ENCODE assay signal across 15 cellular contexts in the genomic region with DNA sequence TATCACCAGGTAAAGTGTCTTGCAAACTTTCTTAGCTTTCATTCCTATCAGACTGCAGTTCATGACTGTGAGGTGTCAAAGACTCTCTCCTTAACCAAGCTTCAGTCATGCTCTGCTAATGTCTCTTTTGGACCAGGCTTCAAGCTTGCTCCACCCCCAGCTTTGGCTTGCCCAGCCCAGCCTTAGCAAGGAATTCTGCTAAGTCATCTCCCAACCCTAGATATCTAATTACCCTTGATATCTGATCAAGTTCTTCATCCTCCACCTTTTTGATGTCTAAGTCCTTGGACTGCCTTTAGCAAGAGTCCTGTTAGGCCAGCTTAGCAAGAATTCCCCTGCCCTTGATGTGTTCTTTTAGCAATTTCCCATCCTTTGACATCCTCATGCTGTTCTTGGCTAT.
A peak's percentile ranks its signal among the peaks of the same experiment; 100 is the strongest.
DNase-seq lines count a peak whose midpoint lies in the region; FAIRE-seq and TF ChIP-seq lines count a peak whose summit lies in the region.
"Had no signal": no experiment of that assay in that cellular context is flagged by ENCODE, and none has a peak within 500 bp of the region (broad histone marks: within the 10 kb centered on the region; RNA-seq: fewer than 3 reads in every experiment).

No MANE protein-coding gene starts in this region.

- H2AFZ ChIP-seq in H1 (ENCODE audit: low read length) (no peak overlapping the region), osteoblast (ENCODE audit: low read length) (no peak overlapping the region)

- H4K91ac ChIP-seq in H1 (replicated peaks; ENCODE audit: insufficient read length, low read length), result no peak overlapping the region

- FAIRE-seq in H1 (lab: Jason Lieb, UNC), result no peak
- FAIRE-seq: GM12891 had no signal

- H3K27ac ChIP-seq in H1 (ENCODE audit: low read depth, low read length) (no peak overlapping the region), osteoblast (ENCODE audit: low read depth, low read length) (peak overlapping the region; percentile 32)
- H3K27ac ChIP-seq: gastrocnemius medialis, upper lobe of right lung had no signal

- H2BK5ac ChIP-seq in H1 (ENCODE audit: low read depth, low read length), result no peak overlapping the region

- CTCF ChIA-PET in H1 (lab: Charles Lee; ENCODE audit: partially characterized antibody), result interaction anchor here (0.8 to 2.6 kb wide), 7 partner anchors 11 to 483 kb away, joined by 3 to 7 read pairs (median 3); no protein-coding TSS in a partner anchor

- H3K36me3 ChIP-seq in H1 (ENCODE audit: control insufficient read depth in 2 of 4, insufficient read depth in 4 of 4, low read length in 3 of 4) (peaks cover 0 to 8% (median 1%) of the 10 kb centered on the region in 4 experiments; a peak in 2 of 8 replicates), osteoblast (ENCODE audit: insufficient read depth, low read length) (no peaks in the 10 kb centered on the region)
- H3K36me3 ChIP-seq: gastrocnemius medialis, upper lobe of right lung had no signal

- no peaks in the 10 kb centered on the region for H3K23me2 ChIP-seq in H1 (ENCODE audit: low read depth, low read length)

- H3K27me3 ChIP-seq in H1 (replicated peaks in 1 of 4; ENCODE audit: control insufficient read depth in 3 of 4, extremely low read depth in 1 of 4, insufficient read depth in 3 of 4, low read length in 3 of 4) (no peaks in the 10 kb centered on the region), osteoblast (ENCODE audit: insufficient read depth, low read length) (no peaks in the 10 kb centered on the region)
- H3K27me3 ChIP-seq: gastrocnemius medialis, upper lobe of right lung had no signal

- no peak overlapping the region for H3K56ac ChIP-seq in H1 (replicated peaks; ENCODE audit: insufficient read length, low read depth, low read length)

- H3K4me3 ChIP-seq in H1 (ENCODE audit: extremely low read depth in 1 of 4, insufficient read depth in 2 of 4, low read depth in 3 of 4, low read length in 4 of 4), result no peak overlapping the region
- H3K4me3 ChIP-seq in osteoblast (ENCODE audit: insufficient read depth, low read length), result no peak overlapping the region
- H3K4me3 ChIP-seq: gastrocnemius medialis, upper lobe of right lung had no signal

- POLR2A ChIA-PET in H1 (lab: Charles Lee; ENCODE audit: partially characterized antibody), result interaction anchor here (2.0 kb wide), 1 partner anchor 9 kb away, joined by 4 read pairs; no protein-coding TSS in a partner anchor

- H4K20me1 ChIP-seq in H1 (replicated peaks in 1 of 2; ENCODE audit: control insufficient read depth in 1 of 2, insufficient read depth in 2 of 2, low read length in 2 of 2), result no peaks in the 10 kb centered on the region
- H4K20me1 ChIP-seq in osteoblast (ENCODE audit: insufficient read depth, low read length), result peaks cover 15% of the 10 kb centered on the region

- H3K14ac ChIP-seq in H1 (ENCODE audit: insufficient read length), result no peak overlapping the region

- TF ChIP-seq CTCF in H1 (IDR thresholded peaks at IDR 0.05; ENCODE audit: control extremely low read depth in 1 of 3, insufficient read depth in 1 of 3, low read depth in 1 of 3, low read length in 3 of 3) (no peak), osteoblast (IDR thresholded peaks at IDR 0.05; ENCODE audit: extremely low read depth, low read depth, low read length) (no peak)

- TF ChIP-seq POLR2A in H1 (IDR thresholded peaks at IDR 0.05; ENCODE audit: control extremely low read depth in 1 of 2, low read depth in 2 of 2, low read length in 2 of 2), result no peak

- no peak overlapping the region for H2BK15ac ChIP-seq in H1 (ENCODE audit: low read length)

- H3K18ac ChIP-seq in H1 (ENCODE audit: extremely low read depth, low read length), result no peak overlapping the region

- H3K4me2 ChIP-seq in H1 (ENCODE audit: insufficient read depth in 1 of 2, low read depth in 2 of 2, low read length in 2 of 2) (no peak overlapping the region), osteoblast (ENCODE audit: insufficient read depth, low read length) (no peak overlapping the region)

- H2BK12ac ChIP-seq in H1 (ENCODE audit: low read depth, low read length), result 0 out of 2 replicates have a peak overlapping the region, but pooled peaks have one; percentile 35

- no peak overlapping the region for H3K9ac ChIP-seq in H1 (replicated peaks in 1 of 4; ENCODE audit: extremely low read depth in 1 of 4, low read depth in 3 of 4, low read length in 3 of 4)

- H4K5ac ChIP-seq in H1 (ENCODE audit: insufficient read length, low read depth, low read length), result no peak overlapping the region

- no peak for TF ChIP-seq EP300 in H1 (IDR thresholded peaks at IDR 0.05; ENCODE audit: borderline replicate concordance in 1 of 2, low read depth in 2 of 2, low read length in 2 of 2)

- no peak overlapping the region for H3K23ac ChIP-seq in H1 (ENCODE audit: insufficient read length)

- no peaks in the 10 kb centered on the region for H3K79me1 ChIP-seq in H1 (ENCODE audit: low read depth, low read length)

- H3K4me1 ChIP-seq in H1 (replicated peaks in 1 of 4; ENCODE audit: control insufficient read depth in 3 of 4, insufficient read depth in 4 of 4, low read length in 3 of 4) (peaks cover 0 to 14% (median 1%) of the 10 kb centered on the region in 4 experiments; a peak in 4 of 7 replicates), osteoblast (ENCODE audit: insufficient read depth, low read length) (peaks cover 5% of the 10 kb centered on the region)
- H3K4me1 ChIP-seq: gastrocnemius medialis, upper lobe of right lung had no signal

- DNase-seq in DMS 273 (lab: John Stamatoyannopoulos, UW; ENCODE audit: unreplicated experiment), result peak; percentile 11
- DNase-seq in DMS 273 treated with DMSO at 0.1 percent for 48 hours (lab: John Stamatoyannopoulos, UW), result no peak
- peak; percentile 51 for DNase-seq in OCI-M1 (lab: John Stamatoyannopoulos, UW)
- DNase-seq in H1 (ENCODE audit: low read depth in 1 of 2, low spot score in 2 of 2), result no peak
- peak; percentile 44 for DNase-seq in osteoblast (ENCODE audit: insufficient read length, low spot score, missing footprints)
- DNase-seq in T1000 (lab: John Stamatoyannopoulos, UW), result no peak
- DNase-seq in NCI-H187 treated with DMSO at 0.1 percent for 48 hours (lab: John Stamatoyannopoulos, UW), result no peak
- DNase-seq in NCI-H2107 (lab: John Stamatoyannopoulos, UW), result no peak
- DNase-seq: 8988T, gastrocnemius medialis, HCEC 1CT, left colon, NCI-H1694 treated with DMSO at 0.1 percent for 48 hours, upper lobe of right lung had no signal

- no peak overlapping the region for H2AK5ac ChIP-seq in H1 (ENCODE audit: low read depth, low read length)

- H3K4ac ChIP-seq in H1 (replicated peaks; ENCODE audit: insufficient read length, low read depth, low read length), result no peak overlapping the region

- H4K8ac ChIP-seq in H1 (ENCODE audit: extremely low read depth, insufficient read depth, low read length), result no peak overlapping the region; the same call in 1 of the 2 replicates

- H3K9me3 ChIP-seq in H1 (ENCODE audit: insufficient read depth in 2 of 2, low read depth in 1 of 2, low read length in 1 of 2) (no peaks in the 10 kb centered on the region), osteoblast (ENCODE audit: low read depth, low read length) (no peaks in the 10 kb centered on the region)
- H3K9me3 ChIP-seq: gastrocnemius medialis, upper lobe of right lung had no signal

- H3K79me2 ChIP-seq in H1 (ENCODE audit: control insufficient read depth in 1 of 2, insufficient read depth in 2 of 2, low read length in 2 of 2) (peaks cover 0 to 9% of the 10 kb centered on the region in 2 experiments; a peak in 2 of 4 replicates), osteoblast (ENCODE audit: insufficient read depth, low read length) (peaks cover 43% of the 10 kb centered on the region)

- H2BK120ac ChIP-seq in H1 (replicated peaks; ENCODE audit: low read depth, low read length), result no peak overlapping the region

- H2BK20ac ChIP-seq in H1 (ENCODE audit: low read length), result no peak overlapping the region

- TF ChIP-seq RAD21 in H1 (IDR thresholded peaks at IDR 0.05 in 1 of 2, conservative IDR thresholded peaks at IDR 0.05 in 1 of 2; ENCODE audit: low read depth in 2 of 2, low read length in 2 of 2), result no peak

TF ChIP-seq in H1, 55 proteins besides CTCF, POLR2A, EP300 and RAD21 (continues in another document):
- TF ChIP-seq SRF (IDR thresholded peaks at IDR 0.05; ENCODE audit: low read depth, low read length), result no peak
- no peak for TF ChIP-seq CBX5 (IDR thresholded peaks at IDR 0.05; ENCODE audit: low read depth, low read length)
- TF ChIP-seq, protein P1, sequence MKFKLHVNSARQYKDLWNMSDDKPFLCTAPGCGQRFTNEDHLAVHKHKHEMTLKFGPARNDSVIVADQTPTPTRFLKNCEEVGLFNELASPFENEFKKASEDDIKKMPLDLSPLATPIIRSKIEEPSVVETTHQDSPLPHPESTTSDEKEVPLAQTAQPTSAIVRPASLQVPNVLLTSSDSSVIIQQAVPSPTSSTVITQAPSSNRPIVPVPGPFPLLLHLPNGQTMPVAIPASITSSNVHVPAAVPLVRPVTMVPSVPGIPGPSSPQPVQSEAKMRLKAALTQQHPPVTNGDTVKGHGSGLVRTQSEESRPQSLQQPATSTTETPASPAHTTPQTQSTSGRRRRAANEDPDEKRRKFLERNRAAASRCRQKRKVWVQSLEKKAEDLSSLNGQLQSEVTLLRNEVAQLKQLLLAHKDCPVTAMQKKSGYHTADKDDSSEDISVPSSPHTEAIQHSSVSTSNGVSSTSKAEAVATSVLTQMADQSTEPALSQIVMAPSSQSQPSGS (IDR thresholded peaks at IDR 0.05; ENCODE audit: low read length), result no peak
- TF ChIP-seq JUND (IDR thresholded peaks at IDR 0.05; ENCODE audit: low read length), result no peak
- no peak for TF ChIP-seq MAFK (IDR thresholded peaks at IDR 0.05; ENCODE audit: low read depth, low read length)
- TF ChIP-seq TAF1 (IDR thresholded peaks at IDR 0.05; ENCODE audit: low read depth, low read length), result no peak
- no peak for TF ChIP-seq TBP (IDR thresholded peaks at IDR 0.05; ENCODE audit: low read depth, low read length)
- no peak for TF ChIP-seq NANOG (IDR thresholded peaks at IDR 0.05; ENCODE audit: insufficient read depth, low read depth, low read length, poor library complexity, severe bottlenecking)
- TF ChIP-seq, protein P2, sequence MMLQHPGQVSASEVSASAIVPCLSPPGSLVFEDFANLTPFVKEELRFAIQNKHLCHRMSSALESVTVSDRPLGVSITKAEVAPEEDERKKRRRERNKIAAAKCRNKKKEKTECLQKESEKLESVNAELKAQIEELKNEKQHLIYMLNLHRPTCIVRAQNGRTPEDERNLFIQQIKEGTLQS (IDR thresholded peaks at IDR 0.05; ENCODE audit: insufficient read depth, low read depth, low read length), result no peak
- no peak for TF ChIP-seq RNF2 (IDR thresholded peaks at IDR 0.05; ENCODE audit: borderline replicate concordance, low read depth, low read length, missing control alignments, poor library complexity, severe bottlenecking)
- no peak for TF ChIP-seq BRCA1 (IDR thresholded peaks at IDR 0.05; ENCODE audit: low read depth, low read length)
- no peak for TF ChIP-seq FOSL1 (IDR thresholded peaks at IDR 0.05; ENCODE audit: insufficient read depth, low read depth, low read length)
- no peak for TF ChIP-seq JUN (IDR thresholded peaks at IDR 0.05; ENCODE audit: low read depth, low read length)
- TF ChIP-seq TAF7 (optimal IDR thresholded peaks at IDR 0.05; ENCODE audit: borderline replicate concordance, low read depth, low read length), result no peak
- no peak for TF ChIP-seq NRF1 (IDR thresholded peaks at IDR 0.05; ENCODE audit: low read depth, low read length)

Comparison
In these comparisons a context has a peak if more than half of its experiments do, and no peak if none do; other contexts are left out.
1. DNase-seq: peak in DMS 273 (single experiment), OCI-M1 (single experiment) and osteoblast (single experiment); none in DMS 273 treated with DMSO at 0.1 percent for 48 hours (single experiment), H1 (0 of 2), T1000 (single experiment), NCI-H187 treated with DMSO at 0.1 percent for 48 hours (single experiment) and NCI-H2107 (single experiment).